1 cellular context compared by ENCODE assay signal in the genomic region with DNA sequence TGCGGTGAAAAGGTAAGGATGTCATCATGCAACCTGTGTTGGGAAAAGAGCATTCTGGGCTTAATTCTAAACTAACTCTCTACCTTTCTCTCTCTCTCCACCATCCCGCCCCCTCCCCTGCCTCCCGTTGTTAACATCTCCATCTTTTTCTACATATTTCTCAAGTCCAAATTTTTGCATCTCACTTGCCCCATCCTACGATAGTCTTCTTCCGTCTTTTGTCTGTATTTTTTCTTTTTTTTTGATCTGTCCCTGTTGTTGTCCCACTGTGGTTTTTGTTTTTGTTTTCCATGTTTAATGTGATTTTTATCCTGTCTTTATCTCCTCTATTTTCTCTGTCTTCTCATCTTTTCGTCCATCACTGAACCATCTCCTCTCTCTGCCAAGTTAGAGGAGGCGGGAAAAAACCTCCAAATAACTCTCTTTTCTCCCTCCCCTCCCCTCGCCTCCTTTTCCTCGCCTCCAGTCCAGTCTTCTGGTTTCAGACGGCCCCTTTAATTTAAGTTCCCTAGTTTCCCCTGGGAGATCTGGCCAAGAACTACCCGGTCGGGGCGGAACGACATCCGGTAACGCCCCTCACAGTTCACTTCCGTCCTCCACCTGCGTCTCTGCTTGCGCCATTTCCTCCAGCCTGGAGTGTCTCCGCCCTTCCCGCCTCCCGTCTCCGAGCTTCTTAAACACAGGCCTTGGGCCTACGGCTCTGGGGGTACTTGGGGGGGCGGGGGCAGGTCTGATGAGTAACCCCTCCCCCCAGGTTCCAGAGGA.
TF ChIP-seq lines count a peak whose summit lies in the region.

A gene with protein sequence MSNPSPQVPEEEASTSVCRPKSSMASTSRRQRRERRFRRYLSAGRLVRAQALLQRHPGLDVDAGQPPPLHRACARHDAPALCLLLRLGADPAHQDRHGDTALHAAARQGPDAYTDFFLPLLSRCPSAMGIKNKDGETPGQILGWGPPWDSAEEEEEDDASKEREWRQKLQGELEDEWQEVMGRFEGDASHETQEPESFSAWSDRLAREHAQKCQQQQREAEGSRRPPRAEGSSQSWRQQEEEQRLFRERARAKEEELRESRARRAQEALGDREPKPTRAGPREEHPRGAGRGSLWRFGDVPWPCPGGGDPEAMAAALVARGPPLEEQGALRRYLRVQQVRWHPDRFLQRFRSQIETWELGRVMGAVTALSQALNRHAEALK (plus strand): TSS at position 647 of the 765 bp plus-strand sequence. CDS start 87 bp downstream, at position 734.

TF ChIP-seq in HepG2, 621 proteins besides CTCF, POLR2A, EP300 and RAD21 (continued from another document and continues in another):
- TF ChIP-seq SNRNP70 (IDR thresholded peaks at IDR 0.05; ENCODE audit: low read depth, low read length) (no peak), ZNF564 (CRISPR knock-in tag; IDR thresholded peaks at IDR 0.05) (peak; percentile 67; the same call in 1 of the 2 replicates), ZNF33A (CRISPR knock-in tag; IDR thresholded peaks at IDR 0.05; ENCODE audit: borderline replicate concordance) (no peak), REL (CRISPR knock-in tag; conservative IDR thresholded peaks at IDR 0.05) (peak; percentile 61; the same call in 1 of the 2 replicates), ZNF12 (CRISPR knock-in tag; IDR thresholded peaks at IDR 0.05) (no peak), ZNF20 (CRISPR knock-in tag; IDR thresholded peaks at IDR 0.05) (no peak), ZNF224 (CRISPR knock-in tag; IDR thresholded peaks at IDR 0.05) (no peak), ZIK1 (CRISPR knock-in tag; IDR thresholded peaks at IDR 0.05; ENCODE audit: borderline replicate concordance, low read depth) (no peak), ZSCAN20 (CRISPR knock-in tag; IDR thresholded peaks at IDR 0.05; ENCODE audit: borderline replicate concordance) (no peak), ZNF234 (CRISPR knock-in tag; conservative IDR thresholded peaks at IDR 0.05) (no peak), ZNF782 (CRISPR knock-in tag; IDR thresholded peaks at IDR 0.05; ENCODE audit: borderline replicate concordance) (0 out of 2 replicates have a peak, but pooled peaks have one; percentile 2), TBX3 (IDR thresholded peaks at IDR 0.05; ENCODE audit: borderline replicate concordance) (no peak), TAF15 (IDR thresholded peaks at IDR 0.05; ENCODE audit: low read depth, low read length, poor library complexity, severe bottlenecking) (no peak), ZNF563 (CRISPR knock-in tag; IDR thresholded peaks at IDR 0.05) (no peak), ZNF562 (CRISPR knock-in tag; IDR thresholded peaks at IDR 0.05; ENCODE audit: borderline replicate concordance) (no peak), JUNB (CRISPR knock-in tag; IDR thresholded peaks at IDR 0.05; ENCODE audit: borderline replicate concordance) (0 out of 2 replicates have a peak, but pooled peaks have one; percentile 41), ZNF747 (CRISPR knock-in tag; IDR thresholded peaks at IDR 0.05; ENCODE audit: borderline replicate concordance) (peak; percentile 75; the same call in 1 of the 2 replicates), ZNF207 (IDR thresholded peaks at IDR 0.05; ENCODE audit: borderline replicate concordance) (no peak), ZBTB7B (CRISPR knock-in tag; IDR thresholded peaks at IDR 0.05) (no peak), SOX13 (IDR thresholded peaks at IDR 0.05) (no peak; the same call in 1 of the 2 replicates), SOX13 (CRISPR knock-in tag; conservative IDR thresholded peaks at IDR 0.05 in 1 of 2, IDR thresholded peaks at IDR 0.05 in 1 of 2) (peak in 1 of 2 experiments; percentile 35; a peak in 1 of 4 replicates), NR3C1 (CRISPR knock-in tag; IDR thresholded peaks at IDR 0.05) (no peak), ZNF33B (CRISPR knock-in tag; IDR thresholded peaks at IDR 0.05) (no peak), FIP1L1 (IDR thresholded peaks at IDR 0.05; ENCODE audit: borderline replicate concordance, insufficient read depth, low read depth, low read length) (no peak), ZNF724P (CRISPR knock-in tag; IDR thresholded peaks at IDR 0.05; ENCODE audit: borderline replicate concordance) (no peak), CENPX (CRISPR knock-in tag; IDR thresholded peaks at IDR 0.05) (no peak), ZNF615 (CRISPR knock-in tag; IDR thresholded peaks at IDR 0.05; ENCODE audit: borderline replicate concordance) (no peak), AHR (CRISPR knock-in tag; IDR thresholded peaks at IDR 0.05) (0 out of 2 replicates have a peak, but pooled peaks have one; percentile 63), ZNF75D (CRISPR knock-in tag; IDR thresholded peaks at IDR 0.05; ENCODE audit: borderline replicate concordance) (no peak), ZNF547 (CRISPR knock-in tag; IDR thresholded peaks at IDR 0.05) (no peak), ZNF121 (CRISPR knock-in tag; IDR thresholded peaks at IDR 0.05) (no peak), ZNF629 (CRISPR knock-in tag; conservative IDR thresholded peaks at IDR 0.05) (no peak), MAF1 (CRISPR knock-in tag; IDR thresholded peaks at IDR 0.05; ENCODE audit: borderline replicate concordance) (no peak), ZBTB8A (CRISPR knock-in tag; IDR thresholded peaks at IDR 0.05; ENCODE audit: borderline replicate concordance, low read depth) (no peak), IKZF4 (CRISPR knock-in tag; IDR thresholded peaks at IDR 0.05; ENCODE audit: borderline replicate concordance, low read depth, not compliant biosample characterization) (no peak), ONECUT2 (CRISPR knock-in tag; IDR thresholded peaks at IDR 0.05) (no peak), NFIB (CRISPR knock-in tag; IDR thresholded peaks at IDR 0.05; ENCODE audit: borderline replicate concordance) (no peak), SATB2 (CRISPR knock-in tag; IDR thresholded peaks at IDR 0.05) (no peak)
- TF ChIP-seq, protein P1, sequence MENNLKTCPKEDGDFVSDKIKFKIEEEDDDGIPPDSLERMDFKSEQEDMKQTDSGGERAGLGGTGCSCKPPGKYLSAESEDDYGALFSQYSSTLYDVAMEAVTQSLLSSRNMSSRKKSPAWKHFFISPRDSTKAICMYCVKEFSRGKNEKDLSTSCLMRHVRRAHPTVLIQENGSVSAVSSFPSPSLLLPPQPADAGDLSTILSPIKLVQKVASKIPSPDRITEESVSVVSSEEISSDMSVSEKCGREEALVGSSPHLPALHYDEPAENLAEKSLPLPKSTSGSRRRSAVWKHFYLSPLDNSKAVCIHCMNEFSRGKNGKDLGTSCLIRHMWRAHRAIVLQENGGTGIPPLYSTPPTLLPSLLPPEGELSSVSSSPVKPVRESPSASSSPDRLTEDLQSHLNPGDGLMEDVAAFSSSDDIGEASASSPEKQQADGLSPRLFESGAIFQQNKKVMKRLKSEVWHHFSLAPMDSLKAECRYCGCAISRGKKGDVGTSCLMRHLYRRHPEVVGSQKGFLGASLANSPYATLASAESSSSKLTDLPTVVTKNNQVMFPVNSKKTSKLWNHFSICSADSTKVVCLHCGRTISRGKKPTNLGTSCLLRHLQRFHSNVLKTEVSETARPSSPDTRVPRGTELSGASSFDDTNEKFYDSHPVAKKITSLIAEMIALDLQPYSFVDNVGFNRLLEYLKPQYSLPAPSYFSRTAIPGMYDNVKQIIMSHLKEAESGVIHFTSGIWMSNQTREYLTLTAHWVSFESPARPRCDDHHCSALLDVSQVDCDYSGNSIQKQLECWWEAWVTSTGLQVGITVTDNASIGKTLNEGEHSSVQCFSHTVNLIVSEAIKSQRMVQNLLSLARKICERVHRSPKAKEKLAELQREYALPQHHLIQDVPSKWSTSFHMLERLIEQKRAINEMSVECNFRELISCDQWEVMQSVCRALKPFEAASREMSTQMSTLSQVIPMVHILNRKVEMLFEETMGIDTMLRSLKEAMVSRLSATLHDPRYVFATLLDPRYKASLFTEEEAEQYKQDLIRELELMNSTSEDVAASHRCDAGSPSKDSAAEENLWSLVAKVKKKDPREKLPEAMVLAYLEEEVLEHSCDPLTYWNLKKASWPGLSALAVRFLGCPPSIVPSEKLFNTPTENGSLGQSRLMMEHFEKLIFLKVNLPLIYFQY (CRISPR knock-in tag; IDR thresholded peaks at IDR 0.05; ENCODE audit: borderline replicate concordance), result 0 out of 2 replicates have a peak, but pooled peaks have one; percentile 17
- TF ChIP-seq, protein P2, sequence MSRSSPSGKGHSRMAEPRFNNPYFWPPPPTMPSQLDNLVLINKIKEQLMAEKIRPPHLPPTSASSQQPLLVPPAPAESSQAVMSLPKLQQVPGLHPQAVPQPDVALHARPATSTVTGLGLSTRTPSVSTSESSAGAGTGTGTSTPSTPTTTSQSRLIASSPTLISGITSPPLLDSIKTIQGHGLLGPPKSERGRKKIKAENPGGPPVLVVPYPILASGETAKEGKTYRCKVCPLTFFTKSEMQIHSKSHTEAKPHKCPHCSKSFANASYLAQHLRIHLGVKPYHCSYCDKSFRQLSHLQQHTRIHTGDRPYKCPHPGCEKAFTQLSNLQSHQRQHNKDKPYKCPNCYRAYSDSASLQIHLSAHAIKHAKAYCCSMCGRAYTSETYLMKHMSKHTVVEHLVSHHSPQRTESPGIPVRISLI (CRISPR knock-in tag; IDR thresholded peaks at IDR 0.05; ENCODE audit: borderline replicate concordance), result peak; percentile 1; the same call in 1 of the 2 replicates
- TF ChIP-seq, protein P3, sequence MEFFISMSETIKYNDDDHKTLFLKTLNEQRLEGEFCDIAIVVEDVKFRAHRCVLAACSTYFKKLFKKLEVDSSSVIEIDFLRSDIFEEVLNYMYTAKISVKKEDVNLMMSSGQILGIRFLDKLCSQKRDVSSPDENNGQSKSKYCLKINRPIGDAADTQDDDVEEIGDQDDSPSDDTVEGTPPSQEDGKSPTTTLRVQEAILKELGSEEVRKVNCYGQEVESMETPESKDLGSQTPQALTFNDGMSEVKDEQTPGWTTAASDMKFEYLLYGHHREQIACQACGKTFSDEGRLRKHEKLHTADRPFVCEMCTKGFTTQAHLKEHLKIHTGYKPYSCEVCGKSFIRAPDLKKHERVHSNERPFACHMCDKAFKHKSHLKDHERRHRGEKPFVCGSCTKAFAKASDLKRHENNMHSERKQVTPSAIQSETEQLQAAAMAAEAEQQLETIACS (CRISPR knock-in tag; IDR thresholded peaks at IDR 0.05), result no peak
- TF ChIP-seq, protein P4, sequence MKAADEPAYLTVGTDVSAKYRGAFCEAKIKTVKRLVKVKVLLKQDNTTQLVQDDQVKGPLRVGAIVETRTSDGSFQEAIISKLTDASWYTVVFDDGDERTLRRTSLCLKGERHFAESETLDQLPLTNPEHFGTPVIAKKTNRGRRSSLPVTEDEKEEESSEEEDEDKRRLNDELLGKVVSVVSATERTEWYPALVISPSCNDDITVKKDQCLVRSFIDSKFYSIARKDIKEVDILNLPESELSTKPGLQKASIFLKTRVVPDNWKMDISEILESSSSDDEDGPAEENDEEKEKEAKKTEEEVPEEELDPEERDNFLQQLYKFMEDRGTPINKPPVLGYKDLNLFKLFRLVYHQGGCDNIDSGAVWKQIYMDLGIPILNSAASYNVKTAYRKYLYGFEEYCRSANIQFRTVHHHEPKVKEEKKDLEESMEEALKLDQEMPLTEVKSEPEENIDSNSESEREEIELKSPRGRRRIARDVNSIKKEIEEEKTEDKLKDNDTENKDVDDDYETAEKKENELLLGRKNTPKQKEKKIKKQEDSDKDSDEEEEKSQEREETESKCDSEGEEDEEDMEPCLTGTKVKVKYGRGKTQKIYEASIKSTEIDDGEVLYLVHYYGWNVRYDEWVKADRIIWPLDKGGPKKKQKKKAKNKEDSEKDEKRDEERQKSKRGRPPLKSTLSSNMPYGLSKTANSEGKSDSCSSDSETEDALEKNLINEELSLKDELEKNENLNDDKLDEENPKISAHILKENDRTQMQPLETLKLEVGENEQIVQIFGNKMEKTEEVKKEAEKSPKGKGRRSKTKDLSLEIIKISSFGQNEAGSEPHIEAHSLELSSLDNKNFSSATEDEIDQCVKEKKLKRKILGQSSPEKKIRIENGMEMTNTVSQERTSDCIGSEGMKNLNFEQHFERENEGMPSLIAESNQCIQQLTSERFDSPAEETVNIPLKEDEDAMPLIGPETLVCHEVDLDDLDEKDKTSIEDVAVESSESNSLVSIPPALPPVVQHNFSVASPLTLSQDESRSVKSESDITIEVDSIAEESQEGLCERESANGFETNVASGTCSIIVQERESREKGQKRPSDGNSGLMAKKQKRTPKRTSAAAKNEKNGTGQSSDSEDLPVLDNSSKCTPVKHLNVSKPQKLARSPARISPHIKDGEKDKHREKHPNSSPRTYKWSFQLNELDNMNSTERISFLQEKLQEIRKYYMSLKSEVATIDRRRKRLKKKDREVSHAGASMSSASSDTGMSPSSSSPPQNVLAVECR (CRISPR knock-in tag; IDR thresholded peaks at IDR 0.05; ENCODE audit: borderline replicate concordance), result peak; percentile 66; the same call in 1 of the 2 replicates
- TF ChIP-seq, protein P5, sequence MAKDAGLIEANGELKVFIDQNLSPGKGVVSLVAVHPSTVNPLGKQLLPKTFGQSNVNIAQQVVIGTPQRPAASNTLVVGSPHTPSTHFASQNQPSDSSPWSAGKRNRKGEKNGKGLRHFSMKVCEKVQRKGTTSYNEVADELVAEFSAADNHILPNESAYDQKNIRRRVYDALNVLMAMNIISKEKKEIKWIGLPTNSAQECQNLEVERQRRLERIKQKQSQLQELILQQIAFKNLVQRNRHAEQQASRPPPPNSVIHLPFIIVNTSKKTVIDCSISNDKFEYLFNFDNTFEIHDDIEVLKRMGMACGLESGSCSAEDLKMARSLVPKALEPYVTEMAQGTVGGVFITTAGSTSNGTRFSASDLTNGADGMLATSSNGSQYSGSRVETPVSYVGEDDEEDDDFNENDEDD (CRISPR knock-in tag; IDR thresholded peaks at IDR 0.05; ENCODE audit: borderline replicate concordance), result peak; percentile 65
- TF ChIP-seq, protein P6, sequence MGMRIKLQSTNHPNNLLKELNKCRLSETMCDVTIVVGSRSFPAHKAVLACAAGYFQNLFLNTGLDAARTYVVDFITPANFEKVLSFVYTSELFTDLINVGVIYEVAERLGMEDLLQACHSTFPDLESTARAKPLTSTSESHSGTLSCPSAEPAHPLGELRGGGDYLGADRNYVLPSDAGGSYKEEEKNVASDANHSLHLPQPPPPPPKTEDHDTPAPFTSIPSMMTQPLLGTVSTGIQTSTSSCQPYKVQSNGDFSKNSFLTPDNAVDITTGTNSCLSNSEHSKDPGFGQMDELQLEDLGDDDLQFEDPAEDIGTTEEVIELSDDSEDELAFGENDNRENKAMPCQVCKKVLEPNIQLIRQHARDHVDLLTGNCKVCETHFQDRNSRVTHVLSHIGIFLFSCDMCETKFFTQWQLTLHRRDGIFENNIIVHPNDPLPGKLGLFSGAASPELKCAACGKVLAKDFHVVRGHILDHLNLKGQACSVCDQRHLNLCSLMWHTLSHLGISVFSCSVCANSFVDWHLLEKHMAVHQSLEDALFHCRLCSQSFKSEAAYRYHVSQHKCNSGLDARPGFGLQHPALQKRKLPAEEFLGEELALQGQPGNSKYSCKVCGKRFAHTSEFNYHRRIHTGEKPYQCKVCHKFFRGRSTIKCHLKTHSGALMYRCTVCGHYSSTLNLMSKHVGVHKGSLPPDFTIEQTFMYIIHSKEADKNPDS (CRISPR knock-in tag; IDR thresholded peaks at IDR 0.05), result no peak
